In the genomic region with DNA sequence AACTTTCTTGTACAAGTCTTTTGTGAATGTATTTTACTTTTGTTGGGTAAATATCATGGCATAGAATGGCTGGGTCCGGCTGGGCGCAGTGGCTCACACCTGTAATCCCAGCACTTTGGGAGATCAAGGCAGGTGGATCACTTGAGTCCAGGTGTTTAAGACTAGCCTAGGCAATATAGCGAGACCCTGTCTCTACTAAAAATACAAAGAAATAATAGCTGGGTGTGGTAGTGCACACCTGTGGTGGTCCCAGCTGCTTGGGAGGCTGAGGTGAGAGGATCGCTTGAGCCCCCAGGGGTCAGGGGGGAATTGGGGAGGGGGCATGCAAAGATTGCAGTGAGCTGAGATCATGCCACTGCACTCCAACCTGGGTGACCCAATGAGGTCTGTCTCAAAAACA, we compare ENCODE assay signal across 1 cellular context.
TF ChIP-seq lines count a peak whose summit lies in the region.

No MANE protein-coding gene starts in this region.

TF ChIP-seq in HepG2, 621 proteins besides CTCF, POLR2A, EP300 and RAD21 (continued from another document):
- TF ChIP-seq ZNF317 (CRISPR knock-in tag; IDR thresholded peaks at IDR 0.05), result no peak
